In the genomic region with DNA sequence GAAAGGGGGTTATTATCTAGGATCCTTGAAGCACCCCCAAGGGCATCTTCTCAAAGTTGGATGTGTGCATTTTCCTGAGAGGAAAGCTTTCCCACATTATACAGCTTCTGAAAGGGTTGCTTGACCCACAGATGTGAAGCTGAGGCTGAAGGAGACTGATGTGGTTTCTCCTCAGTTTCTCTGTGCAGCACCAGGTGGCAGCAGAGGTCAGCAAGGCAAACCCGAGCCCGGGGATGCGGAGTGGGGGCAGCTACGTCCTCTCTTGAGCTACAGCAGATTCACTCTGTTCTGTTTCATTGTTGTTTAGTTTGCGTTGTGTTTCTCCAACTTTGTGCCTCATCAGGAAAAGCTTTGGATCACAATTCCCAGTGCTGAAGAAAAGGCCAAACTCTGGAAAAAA, we compare ENCODE assay signal across 8 cellular contexts.
DNase-seq lines count a peak whose midpoint lies in the region; ATAC-seq, FAIRE-seq and TF ChIP-seq lines count a peak whose summit lies in the region.
"Not testable (repeated sequence)": the region's sequence is repeated elsewhere in the genome, so short reads cannot be mapped to it uniquely, and the experiment has no call there.

No MANE protein-coding gene starts in this region.

- H3K27me3 Mint-ChIP-seq in type B pancreatic cell, result not testable (repeated sequence)

- not testable (repeated sequence) for H3K4me1 Mint-ChIP-seq in type B pancreatic cell (ENCODE audit: unreplicated experiment)

- H3K27me3 ChIP-seq in PC-9 (ENCODE audit: insufficient read depth, low read depth); K562 (ENCODE audit: control insufficient read depth in 2 of 2, insufficient read depth in 2 of 2, low read length in 2 of 2): not testable (repeated sequence)

- H3K9me1 ChIP-seq in K562 (ENCODE audit: control insufficient read depth, insufficient read depth, low read length), result not testable (repeated sequence)

- DNase-seq in GM12864 (ENCODE audit: low read depth), result not testable (repeated sequence)
- DNase-seq in PC-9 (peak; percentile 28 to 83), K562 (ENCODE audit: extremely low read depth in 1 of 4, low spot score in 3 of 4) (peak in 1 of 4 experiments; percentile 67), globus pallidus (ENCODE audit: low spot score) (peak; percentile 47), mucosa of descending colon (peak; percentile 48 to 83 (median 78)), type B pancreatic cell (ENCODE audit: extremely low spot score, unreplicated experiment) (peak; percentile 77)
- DNase-seq in activated CD8-positive, alpha-beta memory T cell treated with anti-CD3 and anti-CD28 coated beads for 1 hour (ENCODE audit: extremely low read depth in 1 of 2, low read depth in 1 of 2), result peak; percentile 19 to 47
- DNase-seq in stimulated activated CD4-positive, alpha-beta T cell treated with anti-CD3 and anti-CD28 coated beads, Interleukin-15, amount 100 ng/mL, for 48 hours (ENCODE audit: low read depth in 2 of 2), result peak; percentile 49 to 67

- CTCF ChIA-PET in PC-9 (lab: Charles Lee); K562 (lab: Yijun Ruan, JAX; ENCODE audit: low intra/inter-chr PET ratio): not testable (repeated sequence)

- H3K9me3 ChIP-seq in PC-9 (ENCODE audit: insufficient read depth, low read depth); K562 (replicated peaks; ENCODE audit: control insufficient read depth, insufficient read depth, low read depth, low read length); mucosa of descending colon: not testable (repeated sequence)

- POLR2A ChIA-PET in PC-9 (lab: Charles Lee; ENCODE audit: unreplicated experiment); K562 (lab: Yijun Ruan, JAX): not testable (repeated sequence)

- not testable (repeated sequence) for H3K4me3 ChIP-seq in GM12864 (ENCODE audit: low read depth, low read length); PC-9; K562; mucosa of descending colon

- not testable (repeated sequence) for H3K27ac ChIP-seq in PC-9; K562 (ENCODE audit: extremely low read depth, low read depth, low read length)

- not testable (repeated sequence) for H3K79me2 ChIP-seq in PC-9 (ENCODE audit: low read depth); K562 (ENCODE audit: control insufficient read depth, insufficient read depth, low read length)

- in situ Hi-C loops in K562 (cut with MboI), result not testable (repeated sequence)

- H3K9me2 ChIP-seq in PC-9 (ENCODE audit: insufficient read depth), result not testable (repeated sequence)

- H3K4me1 ChIP-seq in PC-9 (replicated peaks; ENCODE audit: insufficient read depth); K562 (replicated peaks in 1 of 2; ENCODE audit: control insufficient read depth in 2 of 2, insufficient read depth in 2 of 2, low read length in 2 of 2); mucosa of descending colon (ENCODE audit: low read depth): not testable (repeated sequence)

- not testable (repeated sequence) for H3K36me3 Mint-ChIP-seq in type B pancreatic cell

- WGBS in K562 (ENCODE audit: insufficient coverage, low coverage, missing lambda C conversion rate), result 18% methylated on average over 5 of the region's 5 CpGs

- not testable (repeated sequence) for H3F3A ChIP-seq in PC-9 (ENCODE audit: insufficient read depth, low read depth)

- intact Hi-C loops in PC-9 (cut with micrococcal nuclease; ENCODE audit: unreplicated experiment); K562 (cut with micrococcal nuclease); mucosa of descending colon (cut with DNase I, micrococcal nuclease): not testable (repeated sequence)

- not testable (repeated sequence) for FAIRE-seq in K562 (lab: Jason Lieb, UNC)

- not testable (repeated sequence) for H2AFZ ChIP-seq in PC-9; K562 (ENCODE audit: low read depth, low read length)

- H4K20me1 ChIP-seq in PC-9 (ENCODE audit: insufficient read depth); K562 (replicated peaks; ENCODE audit: control insufficient read depth, insufficient read depth, low read length): not testable (repeated sequence)

- peak; percentile 46 for TF ChIP-seq CTCF in GM12864 (IDR thresholded peaks at IDR 0.05; ENCODE audit: low read depth, low read length, missing control alignments)
- peak; percentile 67 for TF ChIP-seq CTCF in PC-9 (conservative IDR thresholded peaks at IDR 0.05)
- TF ChIP-seq CTCF in K562 (IDR thresholded peaks at IDR 0.05 in 2 of 3, conservative IDR thresholded peaks at IDR 0.05 in 1 of 3; ENCODE audit: insufficient read depth in 2 of 3, low read depth in 1 of 3, low read length in 3 of 3), result peak; percentile 37 to 71 (median 52); a peak in 4 of 6 replicates
- TF ChIP-seq CTCF in mucosa of descending colon (IDR thresholded peaks at IDR 0.05), result peak; percentile 40
- peak; percentile 72 for TF ChIP-seq CTCF in type B pancreatic cell (conservative IDR thresholded peaks at IDR 0.05)

- not testable (repeated sequence) for H3K9me3 Mint-ChIP-seq in type B pancreatic cell

- H3K36me3 ChIP-seq in PC-9 (ENCODE audit: low read depth); K562 (ENCODE audit: control insufficient read depth, insufficient read depth, low read length); mucosa of descending colon (ENCODE audit: low read depth): not testable (repeated sequence)

- H3K4me2 ChIP-seq in PC-9; K562 (ENCODE audit: insufficient read depth, low read length): not testable (repeated sequence)

- ATAC-seq in K562, result peak; percentile 46; the same call in 1 of the 3 replicates
- ATAC-seq in mucosa of descending colon, result not testable (repeated sequence)

- not testable (repeated sequence) for TF ChIP-seq EP300 in K562 (IDR thresholded peaks at IDR 0.05; ENCODE audit: low read length)

- H3K27ac Mint-ChIP-seq in type B pancreatic cell, result not testable (repeated sequence)

- BruUV-seq in PC-9 (replicated peaks; lab: Mats Ljungman, UMichigan), result not testable (repeated sequence)
- BruUV-seq in K562 (replicated peaks; lab: Mats Ljungman, UMichigan), result TSS peak; percentile 56

- not testable (repeated sequence) for H3K9ac ChIP-seq in K562 (ENCODE audit: insufficient read depth in 1 of 2, low read depth in 2 of 2, low read length in 2 of 2)

- not testable (repeated sequence) for H3K4me3 Mint-ChIP-seq in type B pancreatic cell

- TF ChIP-seq POLR2A in K562 (conservative IDR thresholded peaks at IDR 0.05), result not testable (repeated sequence)

- TF ChIP-seq RAD21 in K562 (CRISPR knock-in tag; conservative IDR thresholded peaks at IDR 0.05 in 1 of 2, IDR thresholded peaks at IDR 0.05 in 1 of 2), result peak; percentile 84 to 91

TF ChIP-seq in K562, 482 proteins besides CTCF, POLR2A, EP300 and RAD21:
- TF ChIP-seq MAZ (CRISPR knock-in tag; conservative IDR thresholded peaks at IDR 0.05 in 1 of 2, IDR thresholded peaks at IDR 0.05 in 1 of 2) (peak; percentile 36 to 79; a peak in 2 of 4 replicates), ATF7 (IDR thresholded peaks at IDR 0.05) (0 out of 2 replicates have a peak, but pooled peaks have one; percentile 25), ARID2 (IDR thresholded peaks at IDR 0.05) (peak; percentile 76), CXXC5 (CRISPR knock-in tag; IDR thresholded peaks at IDR 0.05) (peak; percentile 28; the same call in 1 of the 2 replicates), CC2D1A (IDR thresholded peaks at IDR 0.05) (0 out of 2 replicates have a peak, but pooled peaks have one; percentile 59), SMC3 (conservative IDR thresholded peaks at IDR 0.05; ENCODE audit: insufficient read depth, low read depth, low read length) (peak; percentile 57)
- TF ChIP-seq, protein P1, sequence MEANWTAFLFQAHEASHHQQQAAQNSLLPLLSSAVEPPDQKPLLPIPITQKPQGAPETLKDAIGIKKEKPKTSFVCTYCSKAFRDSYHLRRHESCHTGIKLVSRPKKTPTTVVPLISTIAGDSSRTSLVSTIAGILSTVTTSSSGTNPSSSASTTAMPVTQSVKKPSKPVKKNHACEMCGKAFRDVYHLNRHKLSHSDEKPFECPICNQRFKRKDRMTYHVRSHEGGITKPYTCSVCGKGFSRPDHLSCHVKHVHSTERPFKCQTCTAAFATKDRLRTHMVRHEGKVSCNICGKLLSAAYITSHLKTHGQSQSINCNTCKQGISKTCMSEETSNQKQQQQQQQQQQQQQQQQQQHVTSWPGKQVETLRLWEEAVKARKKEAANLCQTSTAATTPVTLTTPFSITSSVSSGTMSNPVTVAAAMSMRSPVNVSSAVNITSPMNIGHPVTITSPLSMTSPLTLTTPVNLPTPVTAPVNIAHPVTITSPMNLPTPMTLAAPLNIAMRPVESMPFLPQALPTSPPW (CRISPR knock-in tag; IDR thresholded peaks at IDR 0.05), result peak; percentile 40
- TF ChIP-seq, protein P2, sequence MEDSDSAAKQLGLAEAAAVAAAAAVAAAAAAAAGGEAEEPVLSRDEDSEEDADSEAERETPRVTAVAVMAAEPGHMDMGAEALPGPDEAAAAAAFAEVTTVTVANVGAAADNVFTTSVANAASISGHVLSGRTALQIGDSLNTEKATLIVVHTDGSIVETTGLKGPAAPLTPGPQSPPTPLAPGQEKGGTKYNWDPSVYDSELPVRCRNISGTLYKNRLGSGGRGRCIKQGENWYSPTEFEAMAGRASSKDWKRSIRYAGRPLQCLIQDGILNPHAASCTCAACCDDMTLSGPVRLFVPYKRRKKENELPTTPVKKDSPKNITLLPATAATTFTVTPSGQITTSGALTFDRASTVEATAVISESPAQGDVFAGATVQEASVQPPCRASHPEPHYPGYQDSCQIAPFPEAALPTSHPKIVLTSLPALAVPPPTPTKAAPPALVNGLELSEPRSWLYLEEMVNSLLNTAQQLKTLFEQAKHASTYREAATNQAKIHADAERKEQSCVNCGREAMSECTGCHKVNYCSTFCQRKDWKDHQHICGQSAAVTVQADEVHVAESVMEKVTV (CRISPR knock-in tag; IDR thresholded peaks at IDR 0.05), result peak; percentile 78
